Comparison of ENCODE assay signal across 1 cellular context in the genomic region with DNA sequence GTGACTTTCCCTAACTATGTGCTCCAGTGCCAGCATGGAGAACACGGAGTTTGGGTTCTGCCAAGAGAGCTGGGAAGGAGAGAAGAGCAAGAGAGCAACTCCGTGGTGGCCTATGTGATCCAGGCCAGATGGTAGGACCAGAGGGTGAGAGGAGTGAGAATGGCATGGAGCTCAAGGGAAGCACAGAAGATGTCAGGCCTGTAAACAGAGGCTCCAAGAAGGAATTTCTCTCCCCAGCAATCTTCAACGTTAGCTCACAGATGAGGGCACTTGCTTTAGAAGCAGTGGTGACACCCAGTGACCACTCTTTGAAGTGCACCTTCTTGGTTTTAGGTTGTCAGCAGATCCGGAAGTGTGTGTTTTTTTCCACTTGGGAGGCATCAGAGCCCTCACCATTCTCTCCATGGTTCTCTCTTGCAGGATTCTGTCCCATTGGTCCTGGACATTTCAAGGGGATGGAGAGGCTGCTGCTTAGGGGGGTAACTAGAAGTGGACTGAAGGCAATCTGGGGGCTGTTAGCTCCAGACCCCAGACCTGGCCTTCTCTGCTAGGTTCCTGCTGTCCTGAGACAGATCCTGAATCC.
TF ChIP-seq lines count a peak whose summit lies in the region.

No MANE protein-coding gene starts in this region.

TF ChIP-seq in K562, 482 proteins besides CTCF, POLR2A, EP300 and RAD21 (continued from another document and continues in another):
- TF ChIP-seq ZC3H4 (CRISPR knock-in tag; IDR thresholded peaks at IDR 0.05; ENCODE audit: borderline replicate concordance) (no peak), CBX1 (IDR thresholded peaks at IDR 0.05; ENCODE audit: low read depth) (no peak), HDGF (IDR thresholded peaks at IDR 0.05) (peak; percentile 82; the same call in 1 of the 2 replicates), ZNF224 (CRISPR knock-in tag; IDR thresholded peaks at IDR 0.05) (no peak), SOX6 (IDR thresholded peaks at IDR 0.05) (0 out of 2 replicates have a peak, but pooled peaks have one; percentile 14), ZNF124 (CRISPR knock-in tag; IDR thresholded peaks at IDR 0.05) (no peak), HSF4 (CRISPR knock-in tag; IDR thresholded peaks at IDR 0.05; ENCODE audit: borderline replicate concordance) (no peak), SRSF7 (optimal IDR thresholded peaks at IDR 0.05; ENCODE audit: low read depth, low read length) (no peak), ZZZ3 (IDR thresholded peaks at IDR 0.05) (no peak), BRD4 (IDR thresholded peaks at IDR 0.05) (no peak), SMARCC2 (IDR thresholded peaks at IDR 0.05; ENCODE audit: low read depth) (no peak), E2F3 (CRISPR knock-in tag; IDR thresholded peaks at IDR 0.05) (no peak), ZNF778 (CRISPR knock-in tag; IDR thresholded peaks at IDR 0.05) (no peak), ZNF707 (CRISPR knock-in tag; conservative IDR thresholded peaks at IDR 0.05) (no peak), ZNF57 (CRISPR knock-in tag; IDR thresholded peaks at IDR 0.05) (no peak), SMARCE1 (IDR thresholded peaks at IDR 0.05) (no peak), IRF2 (CRISPR knock-in tag; IDR thresholded peaks at IDR 0.05) (no peak), CEBPZ (IDR thresholded peaks at IDR 0.05; ENCODE audit: borderline replicate concordance, low read depth, low read length) (no peak), HMBOX1 (IDR thresholded peaks at IDR 0.05) (peak; percentile 53; the same call in 1 of the 2 replicates), CEBPB (tag; IDR thresholded peaks at IDR 0.05) (no peak), NR2F6 (CRISPR knock-in tag; IDR thresholded peaks at IDR 0.05) (no peak), ZBTB34 (CRISPR knock-in tag; IDR thresholded peaks at IDR 0.05) (no peak), BHLHE40 (IDR thresholded peaks at IDR 0.05; ENCODE audit: low read length) (no peak), HNRNPH1 (optimal IDR thresholded peaks at IDR 0.05; ENCODE audit: low read depth, low read length) (no peak), CHCHD3 (CRISPR knock-in tag; IDR thresholded peaks at IDR 0.05) (no peak), CBX5 (IDR thresholded peaks at IDR 0.05; ENCODE audit: borderline replicate concordance, low read depth) (peak; percentile 17; the same call in 1 of the 2 replicates), NR3C1 (CRISPR knock-in tag; IDR thresholded peaks at IDR 0.05) (no peak), JUNB (CRISPR knock-in tag; conservative IDR thresholded peaks at IDR 0.05) (no peak), DACH1 (IDR thresholded peaks at IDR 0.05; ENCODE audit: partially characterized antibody) (no peak), ZFPM2 (CRISPR knock-in tag; IDR thresholded peaks at IDR 0.05) (no peak), MECOM (CRISPR knock-in tag; IDR thresholded peaks at IDR 0.05) (no peak), ZNF140 (CRISPR knock-in tag; IDR thresholded peaks at IDR 0.05) (no peak), CBFA2T3 (IDR thresholded peaks at IDR 0.05) (no peak), ZBTB17 (CRISPR knock-in tag; IDR thresholded peaks at IDR 0.05) (no peak), SLC30A9 (CRISPR knock-in tag; IDR thresholded peaks at IDR 0.05) (no peak), NRF1 (conservative IDR thresholded peaks at IDR 0.05 in 1 of 2, IDR thresholded peaks at IDR 0.05 in 1 of 2) (no peak), ARNT (IDR thresholded peaks at IDR 0.05) (peak in 1 of 2 experiments; percentile 62; a peak in 2 of 4 replicates), FOXM1 (IDR thresholded peaks at IDR 0.05; ENCODE audit: low read depth) (no peak), FOXM1 (CRISPR knock-in tag; IDR thresholded peaks at IDR 0.05; ENCODE audit: low read depth) (no peak), ZNF174 (CRISPR knock-in tag; IDR thresholded peaks at IDR 0.05) (no peak), ZNF134 (CRISPR knock-in tag; conservative IDR thresholded peaks at IDR 0.05) (no peak), KDM4B (IDR thresholded peaks at IDR 0.05; ENCODE audit: borderline replicate concordance in 2 of 2, low read depth in 1 of 2) (no peak), ZNF408 (CRISPR knock-in tag; IDR thresholded peaks at IDR 0.05; ENCODE audit: low read depth) (no peak), HNRNPL (IDR thresholded peaks at IDR 0.05; ENCODE audit: low read depth, low read length) (no peak), MBD1 (CRISPR knock-in tag; IDR thresholded peaks at IDR 0.05) (no peak), LCOR (CRISPR knock-in tag; IDR thresholded peaks at IDR 0.05) (no peak), MEF2A (IDR thresholded peaks at IDR 0.05; ENCODE audit: control insufficient read depth, low read depth, low read length) (no peak), MAFG (tag; conservative IDR thresholded peaks at IDR 0.05) (peak; percentile 58)
- TF ChIP-seq, protein P1, sequence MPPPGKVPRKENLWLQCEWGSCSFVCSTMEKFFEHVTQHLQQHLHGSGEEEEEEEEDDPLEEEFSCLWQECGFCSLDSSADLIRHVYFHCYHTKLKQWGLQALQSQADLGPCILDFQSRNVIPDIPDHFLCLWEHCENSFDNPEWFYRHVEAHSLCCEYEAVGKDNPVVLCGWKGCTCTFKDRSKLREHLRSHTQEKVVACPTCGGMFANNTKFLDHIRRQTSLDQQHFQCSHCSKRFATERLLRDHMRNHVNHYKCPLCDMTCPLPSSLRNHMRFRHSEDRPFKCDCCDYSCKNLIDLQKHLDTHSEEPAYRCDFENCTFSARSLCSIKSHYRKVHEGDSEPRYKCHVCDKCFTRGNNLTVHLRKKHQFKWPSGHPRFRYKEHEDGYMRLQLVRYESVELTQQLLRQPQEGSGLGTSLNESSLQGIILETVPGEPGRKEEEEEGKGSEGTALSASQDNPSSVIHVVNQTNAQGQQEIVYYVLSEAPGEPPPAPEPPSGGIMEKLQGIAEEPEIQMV (tag; conservative IDR thresholded peaks at IDR 0.05; ENCODE audit: low read depth) = no peak
- TF ChIP-seq, protein P2, sequence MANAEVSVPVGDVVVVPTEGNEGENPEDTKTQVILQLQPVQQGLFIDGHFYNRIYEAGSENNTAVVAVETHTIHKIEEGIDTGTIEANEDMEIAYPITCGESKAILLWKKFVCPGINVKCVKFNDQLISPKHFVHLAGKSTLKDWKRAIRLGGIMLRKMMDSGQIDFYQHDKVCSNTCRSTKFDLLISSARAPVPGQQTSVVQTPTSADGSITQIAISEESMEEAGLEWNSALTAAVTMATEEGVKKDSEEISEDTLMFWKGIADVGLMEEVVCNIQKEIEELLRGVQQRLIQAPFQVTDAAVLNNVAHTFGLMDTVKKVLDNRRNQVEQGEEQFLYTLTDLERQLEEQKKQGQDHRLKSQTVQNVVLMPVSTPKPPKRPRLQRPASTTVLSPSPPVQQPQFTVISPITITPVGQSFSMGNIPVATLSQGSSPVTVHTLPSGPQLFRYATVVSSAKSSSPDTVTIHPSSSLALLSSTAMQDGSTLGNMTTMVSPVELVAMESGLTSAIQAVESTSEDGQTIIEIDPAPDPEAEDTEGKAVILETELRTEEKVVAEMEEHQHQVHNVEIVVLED (CRISPR knock-in tag; IDR thresholded peaks at IDR 0.05) = no peak
- TF ChIP-seq, protein P3, sequence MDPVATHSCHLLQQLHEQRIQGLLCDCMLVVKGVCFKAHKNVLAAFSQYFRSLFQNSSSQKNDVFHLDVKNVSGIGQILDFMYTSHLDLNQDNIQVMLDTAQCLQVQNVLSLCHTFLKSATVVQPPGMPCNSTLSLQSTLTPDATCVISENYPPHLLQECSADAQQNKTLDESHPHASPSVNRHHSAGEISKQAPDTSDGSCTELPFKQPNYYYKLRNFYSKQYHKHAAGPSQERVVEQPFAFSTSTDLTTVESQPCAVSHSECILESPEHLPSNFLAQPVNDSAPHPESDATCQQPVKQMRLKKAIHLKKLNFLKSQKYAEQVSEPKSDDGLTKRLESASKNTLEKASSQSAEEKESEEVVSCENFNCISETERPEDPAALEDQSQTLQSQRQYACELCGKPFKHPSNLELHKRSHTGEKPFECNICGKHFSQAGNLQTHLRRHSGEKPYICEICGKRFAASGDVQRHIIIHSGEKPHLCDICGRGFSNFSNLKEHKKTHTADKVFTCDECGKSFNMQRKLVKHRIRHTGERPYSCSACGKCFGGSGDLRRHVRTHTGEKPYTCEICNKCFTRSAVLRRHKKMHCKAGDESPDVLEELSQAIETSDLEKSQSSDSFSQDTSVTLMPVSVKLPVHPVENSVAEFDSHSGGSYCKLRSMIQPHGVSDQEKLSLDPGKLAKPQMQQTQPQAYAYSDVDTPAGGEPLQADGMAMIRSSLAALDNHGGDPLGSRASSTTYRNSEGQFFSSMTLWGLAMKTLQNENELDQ (CRISPR knock-in tag; IDR thresholded peaks at IDR 0.05; ENCODE audit: borderline replicate concordance) = no peak
- TF ChIP-seq, protein P4, sequence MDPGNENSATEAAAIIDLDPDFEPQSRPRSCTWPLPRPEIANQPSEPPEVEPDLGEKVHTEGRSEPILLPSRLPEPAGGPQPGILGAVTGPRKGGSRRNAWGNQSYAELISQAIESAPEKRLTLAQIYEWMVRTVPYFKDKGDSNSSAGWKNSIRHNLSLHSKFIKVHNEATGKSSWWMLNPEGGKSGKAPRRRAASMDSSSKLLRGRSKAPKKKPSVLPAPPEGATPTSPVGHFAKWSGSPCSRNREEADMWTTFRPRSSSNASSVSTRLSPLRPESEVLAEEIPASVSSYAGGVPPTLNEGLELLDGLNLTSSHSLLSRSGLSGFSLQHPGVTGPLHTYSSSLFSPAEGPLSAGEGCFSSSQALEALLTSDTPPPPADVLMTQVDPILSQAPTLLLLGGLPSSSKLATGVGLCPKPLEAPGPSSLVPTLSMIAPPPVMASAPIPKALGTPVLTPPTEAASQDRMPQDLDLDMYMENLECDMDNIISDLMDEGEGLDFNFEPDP (CRISPR knock-in tag; IDR thresholded peaks at IDR 0.05) = no peak
- TF ChIP-seq, protein P5, sequence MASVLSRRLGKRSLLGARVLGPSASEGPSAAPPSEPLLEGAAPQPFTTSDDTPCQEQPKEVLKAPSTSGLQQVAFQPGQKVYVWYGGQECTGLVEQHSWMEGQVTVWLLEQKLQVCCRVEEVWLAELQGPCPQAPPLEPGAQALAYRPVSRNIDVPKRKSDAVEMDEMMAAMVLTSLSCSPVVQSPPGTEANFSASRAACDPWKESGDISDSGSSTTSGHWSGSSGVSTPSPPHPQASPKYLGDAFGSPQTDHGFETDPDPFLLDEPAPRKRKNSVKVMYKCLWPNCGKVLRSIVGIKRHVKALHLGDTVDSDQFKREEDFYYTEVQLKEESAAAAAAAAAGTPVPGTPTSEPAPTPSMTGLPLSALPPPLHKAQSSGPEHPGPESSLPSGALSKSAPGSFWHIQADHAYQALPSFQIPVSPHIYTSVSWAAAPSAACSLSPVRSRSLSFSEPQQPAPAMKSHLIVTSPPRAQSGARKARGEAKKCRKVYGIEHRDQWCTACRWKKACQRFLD (CRISPR knock-in tag; IDR thresholded peaks at IDR 0.05) = no peak
- TF ChIP-seq, protein P6, sequence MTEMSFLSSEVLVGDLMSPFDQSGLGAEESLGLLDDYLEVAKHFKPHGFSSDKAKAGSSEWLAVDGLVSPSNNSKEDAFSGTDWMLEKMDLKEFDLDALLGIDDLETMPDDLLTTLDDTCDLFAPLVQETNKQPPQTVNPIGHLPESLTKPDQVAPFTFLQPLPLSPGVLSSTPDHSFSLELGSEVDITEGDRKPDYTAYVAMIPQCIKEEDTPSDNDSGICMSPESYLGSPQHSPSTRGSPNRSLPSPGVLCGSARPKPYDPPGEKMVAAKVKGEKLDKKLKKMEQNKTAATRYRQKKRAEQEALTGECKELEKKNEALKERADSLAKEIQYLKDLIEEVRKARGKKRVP (CRISPR knock-in tag; IDR thresholded peaks at IDR 0.05) = no peak
